Comparison of ENCODE assay signal across 16 cellular contexts in the genomic region with DNA sequence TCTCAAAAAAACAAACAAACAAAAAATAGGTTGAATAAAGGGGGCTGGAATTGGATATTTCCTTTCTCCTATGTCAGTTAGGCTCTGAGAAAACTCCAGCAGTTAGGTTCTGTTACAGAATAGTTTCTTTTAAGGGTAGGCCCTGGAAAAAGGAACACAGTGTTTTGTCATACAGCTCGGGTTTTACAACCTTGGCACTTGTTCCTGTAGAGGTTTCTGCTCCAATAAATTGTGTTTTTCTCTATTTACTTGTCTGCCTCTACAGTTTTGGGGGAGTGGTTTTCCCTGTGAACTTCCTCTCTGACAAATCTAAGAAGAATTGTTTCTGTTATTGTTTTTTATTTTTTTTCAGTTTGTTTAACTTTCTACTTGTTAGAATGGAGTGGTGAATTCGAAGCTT.
DNase-seq lines count a peak whose midpoint lies in the region; ATAC-seq and TF ChIP-seq lines count a peak whose summit lies in the region.
"Had no signal": no experiment of that assay in that cellular context is flagged by ENCODE, and none has a peak within 500 bp of the region (broad histone marks: within the 10 kb centered on the region; RNA-seq: fewer than 3 reads in every experiment).

No MANE protein-coding gene starts in this region.

- no peak overlapping the region for H3K4me3 Mint-ChIP-seq in T-cell
- H3K4me3 Mint-ChIP-seq: activated naive CD8-positive, alpha-beta T cell had no signal

- H3K27ac Mint-ChIP-seq in T-cell: no peak overlapping the region
- H3K27ac Mint-ChIP-seq: activated naive CD8-positive, alpha-beta T cell had no signal

- H3K4me1 ChIP-seq in OCI-LY3 (ENCODE audit: low read length): peaks cover 14% of the 10 kb centered on the region
- H3K4me1 ChIP-seq in iPS-15b (ENCODE audit: control insufficient read depth, insufficient read depth, low read length): peaks cover 6% of the 10 kb centered on the region
- H3K4me1 ChIP-seq: psoas muscle, SJCRH30, upper lobe of right lung had no signal

- ATAC-seq in sciatic nerve (peak; percentile 92), T-cell (replicated peaks in 1 of 4) (no peak)

- no peaks in the 10 kb centered on the region for H3K79me2 ChIP-seq in OCI-LY3 (ENCODE audit: low read length)

- CTCF ChIA-PET in T-cell (lab: Charles Lee): no interaction called here

- no peak for TF ChIP-seq CTCF in OCI-LY3 (IDR thresholded peaks at IDR 0.05; ENCODE audit: low read depth, low read length)

- peaks cover 0 to 17% (median 1%) of the 10 kb centered on the region in 3 donors for H3K9me3 Mint-ChIP-seq in T-cell

- H3K27ac ChIP-seq in OCI-LY3 (ENCODE audit: low read length): no peak overlapping the region
- H3K27ac ChIP-seq: psoas muscle, SJCRH30, upper lobe of right lung had no signal

- no peak overlapping the region for H3K4me2 ChIP-seq in OCI-LY3 (ENCODE audit: low read length)

- H3K27me3 ChIP-seq in OCI-LY3 (ENCODE audit: low read depth, low read length) (no peaks in the 10 kb centered on the region), iPS-15b (ENCODE audit: control insufficient read depth, insufficient read depth, low read length) (no peaks in the 10 kb centered on the region)
- H3K27me3 ChIP-seq: SJCRH30, upper lobe of right lung had no signal

- peak; percentile 34 for DNase-seq in GM04503 (ENCODE audit: low read depth)
- DNase-seq in sciatic nerve (ENCODE audit: low spot score): no peak
- no peak for DNase-seq in NK-92 (lab: John Stamatoyannopoulos, UW; ENCODE audit: unreplicated experiment)
- DNase-seq in T-cell: no peak
- no peak for DNase-seq in AG08396 (ENCODE audit: low spot score)
- no peak for DNase-seq in stimulated activated CD4-positive, alpha-beta T cell treated with anti-CD3 and anti-CD28 coated beads, Interleukin-4, amount 100 ng/mL, for 4 hours
- DNase-seq: activated T-cell treated with anti-CD3 and anti-CD28 coated beads, Interleukin-2, amount 50 U/mL, for 1 hour; cerebellar nuclear complex; psoas muscle; SJCRH30; stimulated activated CD4-positive, alpha-beta T cell treated with anti-CD3 and anti-CD28 coated beads, Interleukin-1b, Interleukin-23, amount 100 ng/mL, for 48 hours; T1000; upper lobe of right lung had no signal

- H3K9me3 ChIP-seq in OCI-LY3 (ENCODE audit: insufficient read depth, low read length): no peaks in the 10 kb centered on the region
- H3K9me3 ChIP-seq in iPS-15b (ENCODE audit: control insufficient read depth, insufficient read depth, low read length): no peaks in the 10 kb centered on the region
- H3K9me3 ChIP-seq: psoas muscle, SJCRH30, upper lobe of right lung had no signal

- no peak overlapping the region for H3K4me3 ChIP-seq in OCI-LY3 (ENCODE audit: low read length)
- no peak overlapping the region for H3K4me3 ChIP-seq in iPS-15b (ENCODE audit: low read depth, low read length)
- H3K4me3 ChIP-seq: psoas muscle, SJCRH30, upper lobe of right lung had no signal

- H3K9ac ChIP-seq in OCI-LY3 (ENCODE audit: low read length): no peak overlapping the region
- H3K9ac ChIP-seq in iPS-15b (ENCODE audit: low read depth, low read length): peak overlapping the region; percentile 12

- POLR2A ChIA-PET in T-cell (lab: Charles Lee): no interaction called here

- intact Hi-C loops in sciatic nerve (cut with DNase I): no loop called here

- peak overlapping the region; percentile 76; the same call in 1 of the 2 replicates for H2AFZ ChIP-seq in OCI-LY3 (ENCODE audit: low read depth, low read length)

- H3K4me1 Mint-ChIP-seq in T-cell: no peaks in the 10 kb centered on the region

- H4K20me1 ChIP-seq in OCI-LY3 (ENCODE audit: insufficient read depth, low read length): no peaks in the 10 kb centered on the region

- H3K36me3 Mint-ChIP-seq in T-cell: no peaks in the 10 kb centered on the region
- H3K36me3 Mint-ChIP-seq: activated naive CD8-positive, alpha-beta T cell had no signal

- no peaks in the 10 kb centered on the region for H3K27me3 Mint-ChIP-seq in T-cell
- H3K27me3 Mint-ChIP-seq: activated naive CD8-positive, alpha-beta T cell had no signal

- H3K36me3 ChIP-seq in OCI-LY3 (replicated peaks; ENCODE audit: low read depth, low read length) (no peaks in the 10 kb centered on the region), iPS-15b (ENCODE audit: control insufficient read depth, insufficient read depth, low read length) (no peaks in the 10 kb centered on the region)
- H3K36me3 ChIP-seq: SJCRH30, upper lobe of right lung had no signal
